ENCODE assay signal across 1 cellular context in the genomic region with DNA sequence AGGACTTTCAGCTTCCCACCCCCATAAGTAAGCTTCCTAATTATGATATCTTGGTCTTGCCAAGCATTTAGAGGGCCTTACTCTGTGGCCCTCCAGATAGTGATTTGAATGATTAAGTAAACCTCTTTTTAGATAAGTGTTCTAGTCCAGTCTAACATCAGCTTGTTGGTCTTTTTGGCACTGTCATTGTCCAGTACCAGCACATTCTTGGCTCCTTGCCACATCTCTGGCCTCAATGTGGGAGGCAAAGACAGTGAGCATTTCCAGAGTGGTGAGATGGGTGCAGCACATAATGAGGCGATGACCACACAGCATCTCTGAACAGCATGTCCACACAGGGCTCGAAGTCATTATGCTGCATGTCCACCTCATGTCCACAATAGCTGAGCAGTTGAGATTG.
TF ChIP-seq lines count a peak whose summit lies in the region.

No MANE protein-coding gene starts in this region.

TF ChIP-seq in K562, 482 proteins besides CTCF, POLR2A, EP300 and RAD21 (continued from another document and continues in another):
- TF ChIP-seq, protein P1, sequence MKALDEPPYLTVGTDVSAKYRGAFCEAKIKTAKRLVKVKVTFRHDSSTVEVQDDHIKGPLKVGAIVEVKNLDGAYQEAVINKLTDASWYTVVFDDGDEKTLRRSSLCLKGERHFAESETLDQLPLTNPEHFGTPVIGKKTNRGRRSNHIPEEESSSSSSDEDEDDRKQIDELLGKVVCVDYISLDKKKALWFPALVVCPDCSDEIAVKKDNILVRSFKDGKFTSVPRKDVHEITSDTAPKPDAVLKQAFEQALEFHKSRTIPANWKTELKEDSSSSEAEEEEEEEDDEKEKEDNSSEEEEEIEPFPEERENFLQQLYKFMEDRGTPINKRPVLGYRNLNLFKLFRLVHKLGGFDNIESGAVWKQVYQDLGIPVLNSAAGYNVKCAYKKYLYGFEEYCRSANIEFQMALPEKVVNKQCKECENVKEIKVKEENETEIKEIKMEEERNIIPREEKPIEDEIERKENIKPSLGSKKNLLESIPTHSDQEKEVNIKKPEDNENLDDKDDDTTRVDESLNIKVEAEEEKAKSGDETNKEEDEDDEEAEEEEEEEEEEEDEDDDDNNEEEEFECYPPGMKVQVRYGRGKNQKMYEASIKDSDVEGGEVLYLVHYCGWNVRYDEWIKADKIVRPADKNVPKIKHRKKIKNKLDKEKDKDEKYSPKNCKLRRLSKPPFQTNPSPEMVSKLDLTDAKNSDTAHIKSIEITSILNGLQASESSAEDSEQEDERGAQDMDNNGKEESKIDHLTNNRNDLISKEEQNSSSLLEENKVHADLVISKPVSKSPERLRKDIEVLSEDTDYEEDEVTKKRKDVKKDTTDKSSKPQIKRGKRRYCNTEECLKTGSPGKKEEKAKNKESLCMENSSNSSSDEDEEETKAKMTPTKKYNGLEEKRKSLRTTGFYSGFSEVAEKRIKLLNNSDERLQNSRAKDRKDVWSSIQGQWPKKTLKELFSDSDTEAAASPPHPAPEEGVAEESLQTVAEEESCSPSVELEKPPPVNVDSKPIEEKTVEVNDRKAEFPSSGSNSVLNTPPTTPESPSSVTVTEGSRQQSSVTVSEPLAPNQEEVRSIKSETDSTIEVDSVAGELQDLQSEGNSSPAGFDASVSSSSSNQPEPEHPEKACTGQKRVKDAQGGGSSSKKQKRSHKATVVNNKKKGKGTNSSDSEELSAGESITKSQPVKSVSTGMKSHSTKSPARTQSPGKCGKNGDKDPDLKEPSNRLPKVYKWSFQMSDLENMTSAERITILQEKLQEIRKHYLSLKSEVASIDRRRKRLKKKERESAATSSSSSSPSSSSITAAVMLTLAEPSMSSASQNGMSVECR (CRISPR knock-in tag; IDR thresholded peaks at IDR 0.05), result no peak
- TF ChIP-seq, protein P2, sequence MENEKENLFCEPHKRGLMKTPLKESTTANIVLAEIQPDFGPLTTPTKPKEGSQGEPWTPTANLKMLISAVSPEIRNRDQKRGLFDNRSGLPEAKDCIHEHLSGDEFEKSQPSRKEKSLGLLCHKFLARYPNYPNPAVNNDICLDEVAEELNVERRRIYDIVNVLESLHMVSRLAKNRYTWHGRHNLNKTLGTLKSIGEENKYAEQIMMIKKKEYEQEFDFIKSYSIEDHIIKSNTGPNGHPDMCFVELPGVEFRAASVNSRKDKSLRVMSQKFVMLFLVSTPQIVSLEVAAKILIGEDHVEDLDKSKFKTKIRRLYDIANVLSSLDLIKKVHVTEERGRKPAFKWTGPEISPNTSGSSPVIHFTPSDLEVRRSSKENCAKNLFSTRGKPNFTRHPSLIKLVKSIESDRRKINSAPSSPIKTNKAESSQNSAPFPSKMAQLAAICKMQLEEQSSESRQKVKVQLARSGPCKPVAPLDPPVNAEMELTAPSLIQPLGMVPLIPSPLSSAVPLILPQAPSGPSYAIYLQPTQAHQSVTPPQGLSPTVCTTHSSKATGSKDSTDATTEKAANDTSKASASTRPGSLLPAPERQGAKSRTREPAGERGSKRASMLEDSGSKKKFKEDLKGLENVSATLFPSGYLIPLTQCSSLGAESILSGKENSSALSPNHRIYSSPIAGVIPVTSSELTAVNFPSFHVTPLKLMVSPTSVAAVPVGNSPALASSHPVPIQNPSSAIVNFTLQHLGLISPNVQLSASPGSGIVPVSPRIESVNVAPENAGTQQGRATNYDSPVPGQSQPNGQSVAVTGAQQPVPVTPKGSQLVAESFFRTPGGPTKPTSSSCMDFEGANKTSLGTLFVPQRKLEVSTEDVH (IDR thresholded peaks at IDR 0.05; ENCODE audit: low read depth, partially characterized antibody), result peak; percentile 35
- TF ChIP-seq ZKSCAN1 (IDR thresholded peaks at IDR 0.05; ENCODE audit: low read depth, low read length) (no peak; the same call in 1 of the 2 replicates), ZSCAN32 (CRISPR knock-in tag; IDR thresholded peaks at IDR 0.05) (no peak), NCOA4 (IDR thresholded peaks at IDR 0.05; ENCODE audit: partially characterized antibody) (no peak), RBBP5 (IDR thresholded peaks at IDR 0.05; ENCODE audit: borderline replicate concordance, insufficient read depth, low read length, poor library complexity, severe bottlenecking) (no peak), ZKSCAN3 (CRISPR knock-in tag; IDR thresholded peaks at IDR 0.05) (no peak), ZNF124 (CRISPR knock-in tag; IDR thresholded peaks at IDR 0.05) (no peak), L3MBTL2 (IDR thresholded peaks at IDR 0.05) (no peak), ARID1B (IDR thresholded peaks at IDR 0.05) (peak; percentile 73), ZC3H11A (IDR thresholded peaks at IDR 0.05; ENCODE audit: low read depth, low read length) (no peak), HDAC2 (IDR thresholded peaks at IDR 0.05) (peak; percentile 24; the same call in 1 of the 2 replicates), ZNF584 (CRISPR knock-in tag; IDR thresholded peaks at IDR 0.05; ENCODE audit: low read depth) (no peak), ZNF778 (CRISPR knock-in tag; IDR thresholded peaks at IDR 0.05) (no peak), COPS2 (conservative IDR thresholded peaks at IDR 0.05) (no peak), RCOR1 (IDR thresholded peaks at IDR 0.05; ENCODE audit: borderline replicate concordance in 1 of 2, low read depth in 2 of 2, low read length in 2 of 2) (peak in 1 of 2 experiments; percentile 39; a peak in 1 of 4 replicates), HDAC8 (tag; IDR thresholded peaks at IDR 0.05) (no peak), BRCA1 (IDR thresholded peaks at IDR 0.05) (no peak), BRCA1 (CRISPR knock-in tag; IDR thresholded peaks at IDR 0.05) (no peak), ZFX (CRISPR knock-in tag; IDR thresholded peaks at IDR 0.05) (no peak), FOS (IDR thresholded peaks at IDR 0.05; ENCODE audit: extremely low read depth, insufficient read length) (no peak), ZNF140 (CRISPR knock-in tag; IDR thresholded peaks at IDR 0.05) (no peak), HNRNPK (IDR thresholded peaks at IDR 0.05; ENCODE audit: low read depth, low read length, poor library complexity, severe bottlenecking) (no peak), TAF9B (IDR thresholded peaks at IDR 0.05; ENCODE audit: partially characterized antibody) (no peak), YY1 (IDR thresholded peaks at IDR 0.05; ENCODE audit: borderline replicate concordance in 1 of 3, control insufficient read depth in 1 of 3, extremely low read depth in 1 of 3, insufficient read depth in 3 of 3, insufficient read length in 1 of 3, insufficient replicate concordance in 2 of 3, low read depth in 1 of 3, low read length in 2 of 3) (no peak), STAG1 (CRISPR knock-in tag; IDR thresholded peaks at IDR 0.05; ENCODE audit: borderline replicate concordance) (no peak), NCOR1 (IDR thresholded peaks at IDR 0.05) (peak; percentile 49; the same call in 1 of the 2 replicates), TAF15 (IDR thresholded peaks at IDR 0.05; ENCODE audit: low read depth, low read length) (no peak), FOXA3 (CRISPR knock-in tag; conservative IDR thresholded peaks at IDR 0.05 in 1 of 2, IDR thresholded peaks at IDR 0.05 in 1 of 2) (no peak; a peak in 1 of 4 replicates), ZNF232 (CRISPR knock-in tag; IDR thresholded peaks at IDR 0.05) (no peak)
- TF ChIP-seq, protein P3, sequence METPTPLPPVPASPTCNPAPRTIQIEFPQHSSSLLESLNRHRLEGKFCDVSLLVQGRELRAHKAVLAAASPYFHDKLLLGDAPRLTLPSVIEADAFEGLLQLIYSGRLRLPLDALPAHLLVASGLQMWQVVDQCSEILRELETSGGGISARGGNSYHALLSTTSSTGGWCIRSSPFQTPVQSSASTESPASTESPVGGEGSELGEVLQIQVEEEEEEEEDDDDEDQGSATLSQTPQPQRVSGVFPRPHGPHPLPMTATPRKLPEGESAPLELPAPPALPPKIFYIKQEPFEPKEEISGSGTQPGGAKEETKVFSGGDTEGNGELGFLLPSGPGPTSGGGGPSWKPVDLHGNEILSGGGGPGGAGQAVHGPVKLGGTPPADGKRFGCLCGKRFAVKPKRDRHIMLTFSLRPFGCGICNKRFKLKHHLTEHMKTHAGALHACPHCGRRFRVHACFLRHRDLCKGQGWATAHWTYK (CRISPR knock-in tag; IDR thresholded peaks at IDR 0.05), result no peak
- TF ChIP-seq, protein P4, sequence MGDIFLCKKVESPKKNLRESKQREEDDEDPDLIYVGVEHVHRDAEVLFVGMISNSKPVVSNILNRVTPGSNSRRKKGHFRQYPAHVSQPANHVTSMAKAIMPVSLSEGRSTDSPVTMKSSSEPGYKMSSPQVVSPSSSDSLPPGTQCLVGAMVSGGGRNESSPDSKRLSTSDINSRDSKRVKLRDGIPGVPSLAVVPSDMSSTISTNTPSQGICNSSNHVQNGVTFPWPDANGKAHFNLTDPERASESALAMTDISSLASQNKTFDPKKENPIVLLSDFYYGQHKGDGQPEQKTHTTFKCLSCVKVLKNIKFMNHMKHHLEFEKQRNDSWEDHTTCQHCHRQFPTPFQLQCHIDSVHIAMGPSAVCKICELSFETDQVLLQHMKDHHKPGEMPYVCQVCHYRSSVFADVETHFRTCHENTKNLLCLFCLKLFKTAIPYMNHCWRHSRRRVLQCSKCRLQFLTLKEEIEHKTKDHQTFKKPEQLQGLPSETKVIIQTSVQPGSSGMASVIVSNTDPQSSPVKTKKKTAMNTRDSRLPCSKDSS (IDR thresholded peaks at IDR 0.05; ENCODE audit: low read depth, partially characterized antibody), result no peak
- TF ChIP-seq, protein P5, sequence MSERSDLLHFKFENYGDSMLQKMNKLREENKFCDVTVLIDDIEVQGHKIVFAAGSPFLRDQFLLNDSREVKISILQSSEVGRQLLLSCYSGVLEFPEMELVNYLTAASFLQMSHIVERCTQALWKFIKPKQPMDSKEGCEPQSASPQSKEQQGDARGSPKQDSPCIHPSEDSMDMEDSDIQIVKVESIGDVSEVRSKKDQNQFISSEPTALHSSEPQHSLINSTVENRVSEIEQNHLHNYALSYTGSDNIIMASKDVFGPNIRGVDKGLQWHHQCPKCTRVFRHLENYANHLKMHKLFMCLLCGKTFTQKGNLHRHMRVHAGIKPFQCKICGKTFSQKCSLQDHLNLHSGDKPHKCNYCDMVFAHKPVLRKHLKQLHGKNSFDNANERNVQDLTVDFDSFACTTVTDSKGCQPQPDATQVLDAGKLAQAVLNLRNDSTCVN (CRISPR knock-in tag; IDR thresholded peaks at IDR 0.05), result no peak
- TF ChIP-seq, protein P6, sequence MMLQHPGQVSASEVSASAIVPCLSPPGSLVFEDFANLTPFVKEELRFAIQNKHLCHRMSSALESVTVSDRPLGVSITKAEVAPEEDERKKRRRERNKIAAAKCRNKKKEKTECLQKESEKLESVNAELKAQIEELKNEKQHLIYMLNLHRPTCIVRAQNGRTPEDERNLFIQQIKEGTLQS (IDR thresholded peaks at IDR 0.05), result no peak
- TF ChIP-seq, protein P6 (CRISPR knock-in tag; conservative IDR thresholded peaks at IDR 0.05), result no peak
- TF ChIP-seq, protein P7, sequence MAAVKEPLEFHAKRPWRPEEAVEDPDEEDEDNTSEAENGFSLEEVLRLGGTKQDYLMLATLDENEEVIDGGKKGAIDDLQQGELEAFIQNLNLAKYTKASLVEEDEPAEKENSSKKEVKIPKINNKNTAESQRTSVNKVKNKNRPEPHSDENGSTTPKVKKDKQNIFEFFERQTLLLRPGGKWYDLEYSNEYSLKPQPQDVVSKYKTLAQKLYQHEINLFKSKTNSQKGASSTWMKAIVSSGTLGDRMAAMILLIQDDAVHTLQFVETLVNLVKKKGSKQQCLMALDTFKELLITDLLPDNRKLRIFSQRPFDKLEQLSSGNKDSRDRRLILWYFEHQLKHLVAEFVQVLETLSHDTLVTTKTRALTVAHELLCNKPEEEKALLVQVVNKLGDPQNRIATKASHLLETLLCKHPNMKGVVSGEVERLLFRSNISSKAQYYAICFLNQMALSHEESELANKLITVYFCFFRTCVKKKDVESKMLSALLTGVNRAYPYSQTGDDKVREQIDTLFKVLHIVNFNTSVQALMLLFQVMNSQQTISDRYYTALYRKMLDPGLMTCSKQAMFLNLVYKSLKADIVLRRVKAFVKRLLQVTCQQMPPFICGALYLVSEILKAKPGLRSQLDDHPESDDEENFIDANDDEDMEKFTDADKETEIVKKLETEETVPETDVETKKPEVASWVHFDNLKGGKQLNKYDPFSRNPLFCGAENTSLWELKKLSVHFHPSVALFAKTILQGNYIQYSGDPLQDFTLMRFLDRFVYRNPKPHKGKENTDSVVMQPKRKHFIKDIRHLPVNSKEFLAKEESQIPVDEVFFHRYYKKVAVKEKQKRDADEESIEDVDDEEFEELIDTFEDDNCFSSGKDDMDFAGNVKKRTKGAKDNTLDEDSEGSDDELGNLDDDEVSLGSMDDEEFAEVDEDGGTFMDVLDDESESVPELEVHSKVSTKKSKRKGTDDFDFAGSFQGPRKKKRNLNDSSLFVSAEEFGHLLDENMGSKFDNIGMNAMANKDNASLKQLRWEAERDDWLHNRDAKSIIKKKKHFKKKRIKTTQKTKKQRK (IDR thresholded peaks at IDR 0.05; ENCODE audit: borderline replicate concordance, low read depth, low read length), result no peak
- TF ChIP-seq, protein P8, sequence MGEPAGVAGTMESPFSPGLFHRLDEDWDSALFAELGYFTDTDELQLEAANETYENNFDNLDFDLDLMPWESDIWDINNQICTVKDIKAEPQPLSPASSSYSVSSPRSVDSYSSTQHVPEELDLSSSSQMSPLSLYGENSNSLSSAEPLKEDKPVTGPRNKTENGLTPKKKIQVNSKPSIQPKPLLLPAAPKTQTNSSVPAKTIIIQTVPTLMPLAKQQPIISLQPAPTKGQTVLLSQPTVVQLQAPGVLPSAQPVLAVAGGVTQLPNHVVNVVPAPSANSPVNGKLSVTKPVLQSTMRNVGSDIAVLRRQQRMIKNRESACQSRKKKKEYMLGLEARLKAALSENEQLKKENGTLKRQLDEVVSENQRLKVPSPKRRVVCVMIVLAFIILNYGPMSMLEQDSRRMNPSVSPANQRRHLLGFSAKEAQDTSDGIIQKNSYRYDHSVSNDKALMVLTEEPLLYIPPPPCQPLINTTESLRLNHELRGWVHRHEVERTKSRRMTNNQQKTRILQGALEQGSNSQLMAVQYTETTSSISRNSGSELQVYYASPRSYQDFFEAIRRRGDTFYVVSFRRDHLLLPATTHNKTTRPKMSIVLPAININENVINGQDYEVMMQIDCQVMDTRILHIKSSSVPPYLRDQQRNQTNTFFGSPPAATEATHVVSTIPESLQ (CRISPR knock-in tag; IDR thresholded peaks at IDR 0.05), result no peak
